Comparison of ENCODE assay signal across 2 cellular contexts in genomic region chr15:98207928-98208327, GRCh38.
TF ChIP-seq lines count a peak whose summit lies in the region.

No MANE protein-coding gene starts in this region.

TF ChIP-seq in GM23338, 12 proteins besides CTCF, POLR2A, EP300 and RAD21 (continued from another document):
- no peak for TF ChIP-seq REST (IDR thresholded peaks at IDR 0.05; ENCODE audit: unreplicated experiment)
- TF ChIP-seq ZNF114 (CRISPR knock-in tag; IDR thresholded peaks at IDR 0.05) = no peak
- TF ChIP-seq CREB1 (CRISPR knock-in tag; IDR thresholded peaks at IDR 0.05; ENCODE audit: low read depth) = no peak
- no peak for TF ChIP-seq ETS1 (IDR thresholded peaks at IDR 0.05)
- TF ChIP-seq ZNF462 (CRISPR knock-in tag; IDR thresholded peaks at IDR 0.05) = no peak

TF ChIP-seq in K562, 482 proteins besides CTCF, POLR2A, EP300 and RAD21 (continued from another document):
- TF ChIP-seq ZNF354B (CRISPR knock-in tag; IDR thresholded peaks at IDR 0.05) (no peak), DDX20 (tag; IDR thresholded peaks at IDR 0.05; ENCODE audit: low read depth) (no peak), TAL1 (IDR thresholded peaks at IDR 0.05) (no peak), FIP1L1 (IDR thresholded peaks at IDR 0.05; ENCODE audit: low read depth, low read length, poor library complexity, severe bottlenecking) (no peak), ZNF740 (CRISPR knock-in tag; IDR thresholded peaks at IDR 0.05) (no peak), ZNF740 (tag; IDR thresholded peaks at IDR 0.05) (no peak), ZNF445 (CRISPR knock-in tag; IDR thresholded peaks at IDR 0.05; ENCODE audit: low read depth) (no peak)
